In genomic region chr5:140114341-140115185, GRCh38 we compare ENCODE assay signal across 8 cellular contexts. TPM values are rescaled to one million over a fixed set of nuclear protein-coding genes. Genes with fewer than 3 reads are reported as not detected.
DNase-seq lines count a peak whose midpoint lies in the region; ATAC-seq and TF ChIP-seq lines count a peak whose summit lies in the region.

No MANE protein-coding gene starts in this region.

- 1% methylated on average over 63 of the region's 65 CpGs for WGBS in HUES64
- WGBS in body of pancreas, 2 donors: 1 to 23% methylated on average over 6 to 61 of the region's 65 CpGs

- DNase-seq in DND-41 (peak; percentile 52), T-helper 17 cell (peak in 2 of 3 donors; percentile 14 to 19), body of pancreas (peak; percentile 65 to 78 (median 70)), skeletal muscle cell (ENCODE audit: low read depth) (no peak), cortex of kidney (lab: John Stamatoyannopoulos, UW) (no peak)

- peaks cover 50% of the 10 kb centered on the region for H3K4me1 ChIP-seq in DND-41 (ENCODE audit: insufficient read depth, low read length)
- H3K4me1 ChIP-seq in HUES64 (ENCODE audit: insufficient read depth, low read length): peaks cover 38% of the 10 kb centered on the region
- peaks cover 66% of the 10 kb centered on the region for H3K4me1 ChIP-seq in body of pancreas
- peaks cover 13% of the 10 kb centered on the region for H3K4me1 ChIP-seq in iPS-18a (ENCODE audit: control insufficient read depth, low read depth, low read length)

- H3K4me3 ChIP-seq in DND-41 (ENCODE audit: low read depth in 1 of 2, low read length in 2 of 2): peak overlapping the region; percentile 35 to 69; a peak in 3 of 4 replicates
- H3K4me3 ChIP-seq in HUES64 (ENCODE audit: low read length): peak overlapping the region; percentile 86
- H3K4me3 ChIP-seq in body of pancreas: peak overlapping the region; percentile 43 to 56
- peak overlapping the region; percentile 70 for H3K4me3 ChIP-seq in iPS-18a (ENCODE audit: low read length)
- H3K4me3 ChIP-seq in skeletal muscle cell (ENCODE audit: low read depth, low read length): peak overlapping the region; percentile 70

- H3K27me3 Mint-ChIP-seq in T-helper 17 cell: no peaks in the 10 kb centered on the region

- no peaks in the 10 kb centered on the region for H3K36me3 Mint-ChIP-seq in T-helper 17 cell (ENCODE audit: low read depth)

- H3K9ac ChIP-seq in DND-41 (ENCODE audit: low read depth, low read length) (peak overlapping the region; percentile 83), HUES64 (ENCODE audit: low read depth, low read length) (peak overlapping the region; percentile 67), iPS-18a (ENCODE audit: low read length) (no peak overlapping the region)

- peak overlapping the region; percentile 69 for H2AFZ ChIP-seq in DND-41 (ENCODE audit: low read depth, low read length)

- H3K27ac ChIP-seq in DND-41 (ENCODE audit: low read length) (peak overlapping the region; percentile 57), HUES64 (ENCODE audit: low read depth, low read length) (no peak overlapping the region; the same call in 1 of the 2 replicates), body of pancreas (peak overlapping the region; percentile 88 to 94 (median 90)), iPS-18a (ENCODE audit: low read length) (no peak overlapping the region)

- peak overlapping the region; percentile 93 for H3K27ac Mint-ChIP-seq in T-helper 17 cell

- intact Hi-C loops in body of pancreas (cut with DNase I): loop anchor here (5.0 kb wide), 1 partner anchor 38 kb away; no protein-coding TSS in a partner anchor

- H3K36me3 ChIP-seq in DND-41 (ENCODE audit: insufficient read depth, low read length) (peaks cover 7% of the 10 kb centered on the region; the same call in 1 of the 2 replicates), HUES64 (ENCODE audit: insufficient read depth, low read length) (no peaks in the 10 kb centered on the region), body of pancreas (replicated peaks in 1 of 2; ENCODE audit: insufficient read depth in 1 of 2, low read depth in 2 of 2) (no peaks in the 10 kb centered on the region), iPS-18a (ENCODE audit: control insufficient read depth, low read depth, low read length) (no peaks in the 10 kb centered on the region)

- H3K79me2 ChIP-seq in DND-41 (ENCODE audit: insufficient read depth, low read length): peaks cover 71% of the 10 kb centered on the region

- H4K20me1 ChIP-seq in DND-41 (ENCODE audit: insufficient read depth, low read length): peaks cover 31% of the 10 kb centered on the region

- peak; percentile 10 to 55 (median 42) for TF ChIP-seq POLR2A in body of pancreas (IDR thresholded peaks at IDR 0.05)

- peak overlapping the region; percentile 96 for H3K4me3 Mint-ChIP-seq in T-helper 17 cell

- H3K9me3 ChIP-seq in DND-41 (ENCODE audit: insufficient read depth, low read length, severe bottlenecking) (no peaks in the 10 kb centered on the region), HUES64 (ENCODE audit: insufficient read depth, low read depth, low read length) (no peaks in the 10 kb centered on the region), T-helper 17 cell (ENCODE audit: control insufficient read depth, low read length, poor library complexity, severe bottlenecking) (no peaks in the 10 kb centered on the region), body of pancreas (no peaks in the 10 kb centered on the region), iPS-18a (ENCODE audit: control insufficient read depth, low read depth, low read length) (no peaks in the 10 kb centered on the region)

- H3K4me1 Mint-ChIP-seq in T-helper 17 cell: peaks cover 42% of the 10 kb centered on the region

- TF ChIP-seq CTCF in DND-41 (IDR thresholded peaks at IDR 0.05; ENCODE audit: borderline replicate concordance, extremely low read depth, low read length, poor library complexity, severe bottlenecking) (peak; percentile 1), body of pancreas (IDR thresholded peaks at IDR 0.05) (no peak)

- H3K27me3 ChIP-seq in DND-41 (ENCODE audit: insufficient read depth, low read length, poor library complexity) (no peaks in the 10 kb centered on the region), HUES64 (ENCODE audit: insufficient read depth, low read length) (peaks cover 76% of the 10 kb centered on the region), body of pancreas (no peaks in the 10 kb centered on the region), iPS-18a (ENCODE audit: control insufficient read depth, insufficient read depth, low read length) (peaks cover 82% of the 10 kb centered on the region)

- ATAC-seq in DND-41 (ENCODE audit: insufficient read depth, low read depth) (peak; percentile 16; the same call in 2 of the 3 replicates), GM21447 (IDR thresholded peaks at IDR 0.05; ENCODE audit: unreplicated experiment) (peak; percentile 35), T-helper 17 cell (peak; percentile 13), body of pancreas (peak; percentile 67)

- H3K4me2 ChIP-seq in DND-41 (ENCODE audit: insufficient read depth, low read length): peak overlapping the region; percentile 95

RNA-seq across cellular contexts. Expression of gene PURA, which starts 0.7 kb away (rescaled TPM):
- 1.5 TPM for polyA plus RNA-seq in HUES64 (2013, experiment 1 of 2)
- polyA plus RNA-seq in HUES64 (2013, experiment 2 of 2): 1.4 TPM
- total RNA-seq in T-helper 17 cell (10 to 100 TPM in 1 of 2 donors, 1 to 10 TPM in 1; 9.0 to 10.3 TPM), body of pancreas (10 to 100 TPM; 29.1 to 34.6 TPM)

RNA-seq across cellular contexts. Expression of gene IGIP, which starts 11.2 kb away (rescaled TPM):
- 0.15 TPM for polyA plus RNA-seq in HUES64 (2013, experiment 1 of 2)
- 0.13 TPM for polyA plus RNA-seq in HUES64 (2013, experiment 2 of 2)
- 1 to 10 TPM; 3.2 to 3.7 TPM for total RNA-seq in T-helper 17 cell
- total RNA-seq in body of pancreas: 10 to 100 TPM in 1 of 2 donors, 1 to 10 TPM in 1; 6.3 to 16.6 TPM

Comparison
In these comparisons a context has a peak if more than half of its experiments do, and no peak if none do; other contexts are left out.
1. ATAC-seq: peak in every context shown above with its lines; median percentile 67 in body of pancreas; 35 in GM21447; 16 in DND-41; 13 in T-helper 17 cell.
2. DNase-seq: peak in DND-41 (single experiment), T-helper 17 cell (2 of 3) and body of pancreas (4 of 4); none in skeletal muscle cell (single experiment) and cortex of kidney (single experiment).
3. H3K27ac ChIP-seq: peak in DND-41 (single experiment) and body of pancreas (4 of 4); none in HUES64 (single experiment) and iPS-18a (single experiment).
4. Peak in every context shown above with its lines, with median percentiles within 50 percentile points of each other: H3K4me3 ChIP-seq.